22 cellular contexts compared by ENCODE assay signal in genomic region chr10:29169021-29169420, GRCh38.
"Had no signal": no experiment of that assay in that cellular context is flagged by ENCODE, and none has a peak within 500 bp of the region (broad histone marks: within the 10 kb centered on the region; RNA-seq: fewer than 3 reads in every experiment).

No MANE protein-coding gene starts in this region.

- DNase-seq: naive thymus-derived CD8-positive, alpha-beta T cell; nephron progenitor cell; nucleus accumbens; pancreas; right cardiac atrium; right lobe of liver; sigmoid colon; small intestine; stimulated activated CD4-positive, alpha-beta T cell treated with anti-CD3 and anti-CD28 coated beads, Interleukin-15, amount 100 ng/mL, for 24 hours; stimulated activated CD4-positive, alpha-beta T cell treated with anti-CD3 and anti-CD28 coated beads, Interleukin-2, amount 100 ng/mL, for 24 hours; stimulated activated CD4-positive, alpha-beta T cell treated with anti-CD3 and anti-CD28 coated beads, Interleukin-2, amount 100 ng/mL, for 48 hours; stimulated activated CD4-positive, alpha-beta T cell treated with anti-CD3 and anti-CD28 coated beads, Interleukin-4, amount 100 ng/mL, for 24 hours; stimulated activated naive B cell treated with anti-CD40 and anti-IgM and Interleukin-4, amounts not matched to agents 10 μg/mL and 1 μg/mL and 100 μg/mL, for 72 hours; stimulated activated naive CD4-positive, alpha-beta T cell treated with Interleukin-2 at 50 U/mL for 16 hours; stomach; testis; tibial artery; transverse colon; upper lobe of right lung; uterus had no signal

- ATAC-seq: naive thymus-derived CD8-positive, alpha-beta T cell; natural killer cell treated with Interleukin-12 subunit alpha and Interleukin-12 subunit beta and Interleukin-15 and Interleukin-18, amount 100 ng/mL, for 72 hours; pancreas; right cardiac atrium; right lobe of liver; stimulated activated effector memory CD8-positive, alpha-beta T cell treated with anti-CD3 and anti-CD28 coated beads, Interleukin-12 subunit alpha, Interleukin-12 subunit beta, amount 100 ng/mL, for 72 hours; stimulated activated naive B cell treated with anti-CD40 and anti-IgM and Interleukin-4, amounts not matched to agents 10 μg/mL and 1 μg/mL and 100 μg/mL, for 72 hours; upper lobe of right lung had no signal
